Comparison of ENCODE assay signal across 8 cellular contexts in the genomic region with DNA sequence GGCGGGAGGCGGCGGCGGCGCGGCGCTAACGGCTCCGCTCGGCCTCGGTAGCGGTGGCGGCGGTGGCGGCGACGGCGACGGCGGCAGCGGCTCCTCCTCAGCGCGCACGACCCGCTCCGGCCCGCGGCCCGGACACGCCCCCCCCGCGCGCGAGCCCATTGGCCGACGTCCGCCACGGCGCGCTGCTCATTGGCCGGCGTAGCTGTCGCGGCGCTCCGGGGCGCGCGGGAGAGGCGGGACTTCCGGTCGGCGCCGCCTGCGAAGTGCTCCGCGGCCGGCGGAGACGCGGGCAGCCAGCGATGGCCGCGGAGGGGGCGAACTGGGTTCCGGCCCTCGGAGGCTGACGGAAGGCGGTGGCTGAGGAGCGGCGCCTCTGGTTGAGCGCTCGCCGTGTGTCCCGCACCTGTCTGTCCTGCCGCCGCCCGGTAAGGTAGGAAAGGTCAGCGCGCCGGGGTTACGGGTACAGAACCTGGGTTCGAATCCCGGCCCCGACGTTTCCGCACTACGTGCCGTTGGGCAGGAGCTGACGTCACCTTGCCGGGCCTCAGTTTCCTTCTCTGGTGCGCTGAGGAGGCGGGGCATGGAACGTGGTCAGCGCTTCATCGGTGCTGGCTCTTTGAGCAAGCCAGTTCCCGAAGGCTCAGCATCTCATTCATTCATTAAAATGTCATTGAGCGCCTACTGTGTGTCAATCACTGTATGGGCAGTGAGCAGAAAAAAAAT. TPM values are rescaled to one million over a fixed set of nuclear protein-coding genes. Genes with fewer than 3 reads are reported as not detected.
A peak's percentile ranks its signal among the peaks of the same experiment; 100 is the strongest.
DNase-seq lines count a peak whose midpoint lies in the region; ATAC-seq, FAIRE-seq and TF ChIP-seq lines count a peak whose summit lies in the region.

A gene (minus strand): TSS at position 108 of the 723 bp plus-strand sequence. CDS start 13,826 bp downstream, outside the sequence.

- H3K79me2 ChIP-seq in HepG2 (ENCODE audit: insufficient read depth, low read length) = peaks cover 43% of the 10 kb centered on the region

- H3K36me3 Mint-ChIP-seq in dendritic cell treated with granulocyte-macrophage colony-stimulating factor and Interleukin-4, amounts not matched to agents 40 ng/mL and 50 ng/mL, for 4 days (ENCODE audit: low read depth) = peaks cover 20% of the 10 kb centered on the region

- H2AFZ ChIP-seq in HepG2 (ENCODE audit: low read length) = no peak within 1 kb of the TSS

- no peaks in the 10 kb centered on the region for H3K27me3 ChIP-seq in HepG2 (ENCODE audit: control insufficient read depth in 1 of 2, insufficient read depth in 2 of 2, low read length in 2 of 2)

- peaks cover 31% of the 10 kb centered on the region for H3K4me1 Mint-ChIP-seq in dendritic cell treated with granulocyte-macrophage colony-stimulating factor and Interleukin-4, amounts not matched to agents 40 ng/mL and 50 ng/mL, for 4 days (ENCODE audit: low read depth)

- peak; percentile 82 to 87 for TF ChIP-seq POLR2A in HepG2 (IDR thresholded peaks at IDR 0.05; ENCODE audit: insufficient read depth in 1 of 2, low read depth in 2 of 2, low read length in 2 of 2)

- H3K36me3 ChIP-seq in HepG2 (replicated peaks in 1 of 2; ENCODE audit: control insufficient read depth in 1 of 2, insufficient read depth in 2 of 2, low read length in 2 of 2) = no peaks in the 10 kb centered on the region

- H3K27ac ChIP-seq in HepG2 (ENCODE audit: extremely low read length, insufficient read depth, low read length) = peak within 1 kb of the TSS; percentile 77

- ATAC-seq in GM19025 (IDR thresholded peaks at IDR 0.05; ENCODE audit: low read depth, unreplicated experiment) = peak; percentile 81
- peak; percentile 80 for ATAC-seq in HG03432 (IDR thresholded peaks at IDR 0.05; ENCODE audit: unreplicated experiment)
- peak; percentile 81 for ATAC-seq in HepG2

- peak within 1 kb of the TSS; percentile 87 to 100 (median 89) for H3K4me3 ChIP-seq in HepG2 (replicated peaks in 1 of 3; ENCODE audit: insufficient read depth in 1 of 3, low read depth in 2 of 3, low read length in 3 of 3)

- TF ChIP-seq CTCF in AG09319 (IDR thresholded peaks at IDR 0.05; ENCODE audit: low read depth, low read length) = no peak
- no peak for TF ChIP-seq CTCF in HepG2 (CRISPR knock-in tag; IDR thresholded peaks at IDR 0.05)

- FAIRE-seq in HepG2 (lab: Jason Lieb, UNC) = no peak

- H3K27me3 Mint-ChIP-seq in dendritic cell treated with granulocyte-macrophage colony-stimulating factor and Interleukin-4, amounts not matched to agents 40 ng/mL and 50 ng/mL, for 4 days = no peaks in the 10 kb centered on the region

- TF ChIP-seq RAD21 in HepG2 (CRISPR knock-in tag; IDR thresholded peaks at IDR 0.05) = peak; percentile 28; the same call in 1 of the 2 replicates

- BruUV-seq in HepG2 (replicated peaks; lab: Mats Ljungman, UMichigan) = TSS peak; percentile 92

- TF ChIP-seq EP300 in HepG2 (IDR thresholded peaks at IDR 0.05; ENCODE audit: low read depth in 2 of 2, low read length in 2 of 2) (no peak), HepG2 (CRISPR knock-in tag; IDR thresholded peaks at IDR 0.05; ENCODE audit: borderline replicate concordance) (no peak)

- H3K9me3 Mint-ChIP-seq in dendritic cell treated with granulocyte-macrophage colony-stimulating factor and Interleukin-4, amounts not matched to agents 40 ng/mL and 50 ng/mL, for 4 days = no peaks in the 10 kb centered on the region

- H3K27ac Mint-ChIP-seq in dendritic cell treated with granulocyte-macrophage colony-stimulating factor and Interleukin-4, amounts not matched to agents 40 ng/mL and 50 ng/mL, for 4 days = peak within 1 kb of the TSS; percentile 85

- H4K20me1 ChIP-seq in HepG2 (ENCODE audit: insufficient read depth, low read length) = peaks cover 38% of the 10 kb centered on the region

- DNase-seq in AG09319 (ENCODE audit: extremely low read depth, low read depth) (peak; percentile 75), NCI-H526 (lab: John Stamatoyannopoulos, UW) (peak; percentile 46 to 89), HepG2 (ENCODE audit: low spot score) (peak; percentile 74)
- peak; percentile 85 for DNase-seq in activated CD4-positive, alpha-beta T cell treated with anti-CD3 and anti-CD28 coated beads, Interleukin-2, amount 50 U/mL, for 1 hour
- DNase-seq in stimulated activated CD4-positive, alpha-beta T cell treated with anti-CD3 and anti-CD28 coated beads, Interleukin-2, amount 100 ng/mL, for 48 hours = peak; percentile 86 to 91

- 0% methylated on average over 1 of the region's 98 CpGs for WGBS in HepG2 (ENCODE audit: low lambda C conversion rate)

- peak within 1 kb of the TSS; percentile 94 for H3K9ac ChIP-seq in HepG2 (ENCODE audit: insufficient read depth, low read depth, low read length)

- POLR2A ChIA-PET in HepG2 (lab: Yijun Ruan, JAX) = interaction anchor here (0.8 to 2.7 kb wide), 2 partner anchors 35 to 62 kb away, joined by 4 to 16 read pairs; a partner anchor contains a TSS

- CTCF ChIA-PET in HepG2 (lab: Yijun Ruan, JAX; ENCODE audit: low intra/inter-chr PET ratio, low total read pairs) = no interaction called here

- peaks cover 45% of the 10 kb centered on the region for H3K4me1 ChIP-seq in HepG2 (ENCODE audit: insufficient read depth, low read length)

- peak within 1 kb of the TSS; percentile 91 for H3K4me2 ChIP-seq in HepG2 (ENCODE audit: low read depth, low read length)

- peak within 1 kb of the TSS; percentile 79 for H3K4me3 Mint-ChIP-seq in dendritic cell treated with granulocyte-macrophage colony-stimulating factor and Interleukin-4, amounts not matched to agents 40 ng/mL and 50 ng/mL, for 4 days

- H3K9me3 ChIP-seq in HepG2 (ENCODE audit: low read length) = no peaks in the 10 kb centered on the region

- intact Hi-C loops in dendritic cell treated with granulocyte-macrophage colony-stimulating factor and Interleukin-4, amounts not matched to agents 40 ng/mL and 50 ng/mL, for 4 days (cut with micrococcal nuclease) = loop anchor here (2.0 kb wide), 1 partner anchor 61 kb away; no protein-coding TSS in a partner anchor
- intact Hi-C loops in HepG2 (cut with micrococcal nuclease; ENCODE audit: unreplicated experiment) = no loop called here

- in situ Hi-C loops in HepG2 (cut with HindIII; ENCODE audit: extremely low pct_ligation_motif_present, low pct_unique_long_range_greater_than_20kb) = loop anchor here (25.0 kb wide), 1 partner anchor 257 kb away; no protein-coding TSS in a partner anchor

TF ChIP-seq in HepG2, 621 proteins besides CTCF, POLR2A, EP300 and RAD21 (continues in another document):
- TF ChIP-seq ZNF124 (CRISPR knock-in tag; IDR thresholded peaks at IDR 0.05) (no peak), RBAK (CRISPR knock-in tag; IDR thresholded peaks at IDR 0.05) (no peak), RARA (CRISPR knock-in tag; IDR thresholded peaks at IDR 0.05) (no peak), NFIC (IDR thresholded peaks at IDR 0.05; ENCODE audit: low read length) (no peak), IKZF1 (IDR thresholded peaks at IDR 0.05) (no peak), TCF7L2 (IDR thresholded peaks at IDR 0.05; ENCODE audit: low read depth, low read length) (no peak), ZNF614 (CRISPR knock-in tag; IDR thresholded peaks at IDR 0.05; ENCODE audit: borderline replicate concordance) (no peak), ZFP82 (CRISPR knock-in tag; IDR thresholded peaks at IDR 0.05; ENCODE audit: borderline replicate concordance) (no peak; the same call in 1 of the 2 replicates)
- TF ChIP-seq, protein P1, sequence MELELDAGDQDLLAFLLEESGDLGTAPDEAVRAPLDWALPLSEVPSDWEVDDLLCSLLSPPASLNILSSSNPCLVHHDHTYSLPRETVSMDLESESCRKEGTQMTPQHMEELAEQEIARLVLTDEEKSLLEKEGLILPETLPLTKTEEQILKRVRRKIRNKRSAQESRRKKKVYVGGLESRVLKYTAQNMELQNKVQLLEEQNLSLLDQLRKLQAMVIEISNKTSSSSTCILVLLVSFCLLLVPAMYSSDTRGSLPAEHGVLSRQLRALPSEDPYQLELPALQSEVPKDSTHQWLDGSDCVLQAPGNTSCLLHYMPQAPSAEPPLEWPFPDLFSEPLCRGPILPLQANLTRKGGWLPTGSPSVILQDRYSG (CRISPR knock-in tag; IDR thresholded peaks at IDR 0.05) = no peak
- TF ChIP-seq, protein P2, sequence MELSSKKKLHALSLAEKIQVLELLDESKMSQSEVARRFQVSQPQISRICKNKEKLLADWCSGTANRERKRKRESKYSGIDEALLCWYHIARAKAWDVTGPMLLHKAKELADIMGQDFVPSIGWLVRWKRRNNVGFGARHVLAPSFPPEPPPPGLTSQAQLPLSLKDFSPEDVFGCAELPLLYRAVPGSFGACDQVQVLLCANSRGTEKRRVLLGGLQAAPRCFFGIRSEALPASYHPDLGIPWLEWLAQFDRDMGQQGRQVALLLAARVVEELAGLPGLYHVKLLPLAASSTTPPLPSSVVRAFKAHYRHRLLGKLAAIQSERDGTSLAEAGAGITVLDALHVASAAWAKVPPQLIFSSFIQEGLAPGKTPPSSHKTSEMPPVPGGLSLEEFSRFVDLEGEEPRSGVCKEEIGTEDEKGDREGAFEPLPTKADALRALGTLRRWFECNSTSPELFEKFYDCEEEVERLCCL (CRISPR knock-in tag; IDR thresholded peaks at IDR 0.05; ENCODE audit: borderline replicate concordance) = no peak

RNA-seq across cellular contexts. Expression of the gene that starts here (rescaled TPM):
- total RNA-seq in HepG2 (2016; rRNA removed; fragmentation: Illumina TruSeq; extraction: Trizol) = 38.4 and 58.2 TPM in 2 replicates
- 8.6 and 10.0 TPM in 2 replicates for total RNA-seq in HepG2 (2016; cell fraction: cytosol; rRNA removed; fragmentation: Illumina TruSeq; extraction: Trizol; ENCODE audit: low read depth)
- 41.2 and 51.9 TPM in 2 replicates for total RNA-seq in HepG2 (2016; cell fraction: insoluble cytoplasmic fraction; rRNA removed; fragmentation: Illumina TruSeq; extraction: Trizol)
- 24.1 and 24.3 TPM in 2 replicates for total RNA-seq in HepG2 (2016; cell fraction: membrane; rRNA removed; fragmentation: Illumina TruSeq; extraction: Trizol)
- 22.6 and 27.5 TPM in 2 replicates for total RNA-seq in HepG2 (2016; cell fraction: nucleus; rRNA removed; fragmentation: Illumina TruSeq; extraction: Trizol)
- polyA plus RNA-seq in HepG2 (2011; rRNA removed) = 25.6 and 27.9 TPM in 2 replicates
- 35.9 and 37.1 TPM in 2 replicates for polyA plus RNA-seq in HepG2 (2011; cell fraction: cytosol; rRNA removed)
- 16.7 and 17.2 TPM in 2 replicates for polyA plus RNA-seq in HepG2 (2011; cell fraction: nucleus; rRNA removed)
- polyA plus RNA-seq in HepG2 (2012) = 37.6 and 45.7 TPM in 2 replicates
- polyA plus RNA-seq in HepG2 (2016; cell fraction: cytosol; fragmentation: Illumina TruSeq; extraction: Trizol; ENCODE audit: low read depth) = 16.8 and 20.9 TPM in 2 replicates
- polyA plus RNA-seq in HepG2 (2016; cell fraction: insoluble cytoplasmic fraction; fragmentation: Illumina TruSeq; extraction: Trizol; ENCODE audit: low read depth) = 86.4 and 99.7 TPM in 2 replicates
- polyA plus RNA-seq in HepG2 (2016; cell fraction: membrane; fragmentation: Illumina TruSeq; extraction: Trizol; ENCODE audit: low read depth) = 22.9 and 27.5 TPM in 2 replicates
- polyA plus RNA-seq in HepG2 (2016; cell fraction: nucleus; fragmentation: Illumina TruSeq; extraction: Trizol; ENCODE audit: insufficient read depth, low read depth) = 51.0 and 52.2 TPM in 2 replicates
- 35.9 and 54.6 TPM in 2 replicates for polyA minus RNA-seq in HepG2 (2011; rRNA and poly(A)+ RNA removed; ENCODE audit: low replicate concordance)
- polyA minus RNA-seq in HepG2 (2011; cell fraction: cytosol; rRNA and poly(A)+ RNA removed) = 26.8 and 28.9 TPM in 2 replicates
- 7.3 and 10.2 TPM in 2 replicates for polyA minus RNA-seq in HepG2 (2011; cell fraction: nucleus; rRNA and poly(A)+ RNA removed)

Comparison
In these comparisons a context has a peak if more than half of its experiments do, and no peak if none do; other contexts are left out.
1. Peak in every context shown above with its lines: DNase-seq, ATAC-seq, H3K4me3 ChIP-seq and H3K27ac ChIP-seq.